ENCODE assay signal across 11 cellular contexts in the genomic region with DNA sequence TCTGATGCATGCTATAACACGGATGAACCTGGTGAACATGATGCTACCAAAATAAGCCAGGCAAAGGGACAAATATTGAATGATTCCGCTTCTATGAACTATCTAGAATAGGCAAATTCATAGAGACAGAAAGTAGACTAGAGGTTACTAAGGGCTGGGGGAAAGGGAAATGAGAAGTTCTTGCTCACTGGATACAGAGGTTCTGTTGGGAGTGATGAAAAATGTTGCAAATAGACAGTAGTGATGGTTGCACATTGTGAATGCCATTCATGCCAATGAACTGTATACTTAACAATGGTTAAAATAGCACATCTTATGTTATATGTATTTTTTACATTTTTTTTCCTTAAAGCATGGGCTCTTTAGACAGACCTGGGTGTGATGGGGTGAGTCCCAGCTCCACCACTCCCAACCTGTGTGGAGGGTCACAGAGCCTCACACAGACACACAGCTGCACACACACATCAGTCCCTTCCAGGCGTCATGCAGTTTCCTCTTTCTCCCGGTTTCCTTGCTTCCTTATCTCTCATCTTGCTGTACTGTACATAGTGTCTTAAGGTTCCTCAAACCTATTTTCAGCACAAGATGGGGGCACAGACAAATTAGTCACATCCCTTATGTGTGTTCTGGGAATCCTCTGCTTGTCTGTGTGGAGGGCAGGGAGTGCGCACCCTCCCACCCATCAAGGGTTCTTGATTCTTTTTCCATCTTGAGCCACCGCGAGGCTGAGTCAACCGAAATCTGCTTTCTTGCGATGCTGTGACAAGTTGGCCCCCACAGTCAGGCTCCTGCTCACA.
DNase-seq lines count a peak whose midpoint lies in the region; ATAC-seq and TF ChIP-seq lines count a peak whose summit lies in the region.
"Had no signal": no experiment of that assay in that cellular context is flagged by ENCODE, and none has a peak within 500 bp of the region (broad histone marks: within the 10 kb centered on the region; RNA-seq: fewer than 3 reads in every experiment).

No MANE protein-coding gene starts in this region.

- H3K4me2 ChIP-seq in OCI-LY1 (ENCODE audit: low read length) = no peak overlapping the region
- H3K4me2 ChIP-seq: hepatocyte had no signal

- DNase-seq in CD14-positive monocyte (ENCODE audit: low spot score) = peak; percentile 55
- peak; percentile 71 for DNase-seq in activated naive CD8-positive, alpha-beta T cell treated with anti-CD3 and anti-CD28 coated beads, Interleukin-2, amount 50 U/mL, for 24 hours
- peak; percentile 50 to 66 (median 59) for DNase-seq in stimulated activated CD4-positive, alpha-beta T cell treated with anti-CD3 and anti-CD28 coated beads, Interleukin-12 subunit alpha, Interleukin-12 subunit beta, amount 100 ng/mL, for 48 hours (ENCODE audit: low read depth in 2 of 3, low spot score in 1 of 3)
- DNase-seq in naive thymus-derived CD8-positive, alpha-beta T cell = no peak
- DNase-seq: DMS153, NCI-H1092 had no signal

- intact Hi-C loops in CD14-positive monocyte (cut with micrococcal nuclease) = no loop called here

- peaks cover 0 to 3% (median 0%) of the 10 kb centered on the region in 3 donors for H3K27me3 Mint-ChIP-seq in CD14-positive monocyte (ENCODE audit: low read depth in 3 of 3)
- H3K27me3 Mint-ChIP-seq in activated naive CD8-positive, alpha-beta T cell treated with anti-CD3 and anti-CD28 coated beads, Interleukin-2, amount 50 U/mL, for 24 hours = no peaks in the 10 kb centered on the region
- H3K27me3 Mint-ChIP-seq in naive thymus-derived CD8-positive, alpha-beta T cell = no peaks in the 10 kb centered on the region

- H3K9me3 Mint-ChIP-seq in CD14-positive monocyte = no peaks in the 10 kb centered on the region
- H3K9me3 Mint-ChIP-seq in activated naive CD8-positive, alpha-beta T cell treated with anti-CD3 and anti-CD28 coated beads, Interleukin-2, amount 50 U/mL, for 24 hours = no peaks in the 10 kb centered on the region
- H3K9me3 Mint-ChIP-seq in naive thymus-derived CD8-positive, alpha-beta T cell = no peaks in the 10 kb centered on the region

- H3K27me3 ChIP-seq in OCI-LY1 (ENCODE audit: insufficient read depth, low read length) = no peaks in the 10 kb centered on the region
- H3K27me3 ChIP-seq: hepatocyte had no signal

- H3K9me3 ChIP-seq in OCI-LY1 (ENCODE audit: low read length) = no peaks in the 10 kb centered on the region

- peak overlapping the region; percentile 23 for H3K27ac ChIP-seq in OCI-LY1 (ENCODE audit: low read depth, low read length, poor library complexity, severe bottlenecking)
- H3K27ac ChIP-seq: hepatocyte had no signal

- H3K4me3 Mint-ChIP-seq in CD14-positive monocyte = no peak overlapping the region
- peak overlapping the region; percentile 44 for H3K4me3 Mint-ChIP-seq in activated naive CD8-positive, alpha-beta T cell treated with anti-CD3 and anti-CD28 coated beads, Interleukin-2, amount 50 U/mL, for 24 hours
- H3K4me3 Mint-ChIP-seq in naive thymus-derived CD8-positive, alpha-beta T cell = no peak overlapping the region

- H2AFZ ChIP-seq in OCI-LY1 (ENCODE audit: low read length) = no peak overlapping the region
- H2AFZ ChIP-seq: hepatocyte had no signal

- peaks cover 33% of the 10 kb centered on the region for H3K4me1 Mint-ChIP-seq in CD14-positive monocyte
- peaks cover 31% of the 10 kb centered on the region for H3K4me1 Mint-ChIP-seq in activated naive CD8-positive, alpha-beta T cell treated with anti-CD3 and anti-CD28 coated beads, Interleukin-2, amount 50 U/mL, for 24 hours
- peaks cover 0 to 3% (median under 1%) of the 10 kb centered on the region in 4 donors for H3K4me1 Mint-ChIP-seq in naive thymus-derived CD8-positive, alpha-beta T cell

- H4K20me1 ChIP-seq in OCI-LY1 (ENCODE audit: insufficient read depth, low read length) = no peaks in the 10 kb centered on the region

- no peak overlapping the region for H3K9ac ChIP-seq in OCI-LY1 (ENCODE audit: low read length)

- no peaks in the 10 kb centered on the region for H3K36me3 ChIP-seq in OCI-LY1 (ENCODE audit: insufficient read depth, low read length)

- peak; percentile 96 for ATAC-seq in activated naive CD8-positive, alpha-beta T cell treated with anti-CD3 and anti-CD28 coated beads, Interleukin-2, amount 50 U/mL, for 24 hours
- ATAC-seq in HG03432 (IDR thresholded peaks at IDR 0.05; ENCODE audit: unreplicated experiment) (no peak), HG03159 (IDR thresholded peaks at IDR 0.05; ENCODE audit: unreplicated experiment) (no peak), GM21515 (IDR thresholded peaks at IDR 0.05; ENCODE audit: unreplicated experiment) (no peak)
- ATAC-seq in naive thymus-derived CD8-positive, alpha-beta T cell = no peak

- no peak overlapping the region for H3K4me3 ChIP-seq in OCI-LY1 (ENCODE audit: low read depth, low read length, poor library complexity, severe bottlenecking)
- H3K4me3 ChIP-seq: hepatocyte had no signal

- H3K9me2 ChIP-seq in OCI-LY1 (ENCODE audit: low read depth, low read length) = no peaks in the 10 kb centered on the region

- H3K36me3 Mint-ChIP-seq in CD14-positive monocyte = peaks cover 51 to 67% of the 10 kb centered on the region in 2 donors
- H3K36me3 Mint-ChIP-seq in activated naive CD8-positive, alpha-beta T cell treated with anti-CD3 and anti-CD28 coated beads, Interleukin-2, amount 50 U/mL, for 24 hours (ENCODE audit: low read depth) = peaks cover 8% of the 10 kb centered on the region
- peaks cover 0 to 16% (median 5%) of the 10 kb centered on the region in 3 donors for H3K36me3 Mint-ChIP-seq in naive thymus-derived CD8-positive, alpha-beta T cell

- H3K4me1 ChIP-seq in OCI-LY1 (ENCODE audit: insufficient read depth, low read length, severe bottlenecking) = no peaks in the 10 kb centered on the region

- no peaks in the 10 kb centered on the region for H3K79me2 ChIP-seq in OCI-LY1 (ENCODE audit: insufficient read depth, low read length)
- H3K79me2 ChIP-seq: hepatocyte had no signal

- TF ChIP-seq CTCF in CD14-positive monocyte (IDR thresholded peaks at IDR 0.05) (no peak), OCI-LY1 (IDR thresholded peaks at IDR 0.05; ENCODE audit: low read length) (no peak)

- POLR2A ChIA-PET in naive thymus-derived CD8-positive, alpha-beta T cell (lab: Charles Lee) = no interaction called here

- H3K27ac Mint-ChIP-seq in CD14-positive monocyte = peak overlapping the region in 6 of 7 donors; percentile 33 to 84 (median 66)
- H3K27ac Mint-ChIP-seq in activated naive CD8-positive, alpha-beta T cell treated with anti-CD3 and anti-CD28 coated beads, Interleukin-2, amount 50 U/mL, for 24 hours = peak overlapping the region; percentile 90
- H3K27ac Mint-ChIP-seq in naive thymus-derived CD8-positive, alpha-beta T cell = no peak overlapping the region

- H3F3A ChIP-seq in OCI-LY1 (ENCODE audit: insufficient read depth, low read length) = no peaks in the 10 kb centered on the region

Comparison
In these comparisons a context has a peak if more than half of its experiments do, and no peak if none do; other contexts are left out.
1. DNase-seq: peak in CD14-positive monocyte (single experiment), activated naive CD8-positive, alpha-beta T cell treated with anti-CD3 and anti-CD28 coated beads, Interleukin-2, amount 50 U/mL, for 24 hours (single experiment) and stimulated activated CD4-positive, alpha-beta T cell treated with anti-CD3 and anti-CD28 coated beads, Interleukin-12 subunit alpha, Interleukin-12 subunit beta, amount 100 ng/mL, for 48 hours (3 of 3); none in naive thymus-derived CD8-positive, alpha-beta T cell (0 of 10).
2. H3K27ac Mint-ChIP-seq: peak in CD14-positive monocyte (6 of 7) and activated naive CD8-positive, alpha-beta T cell treated with anti-CD3 and anti-CD28 coated beads, Interleukin-2, amount 50 U/mL, for 24 hours (single experiment); none in naive thymus-derived CD8-positive, alpha-beta T cell (0 of 10).